Comparison of ENCODE assay signal across 9 cellular contexts in genomic region chr13:51120873-51121272, GRCh38. TPM values are rescaled to one million over a fixed set of nuclear protein-coding genes. Genes with fewer than 3 reads are reported as not detected.
A peak's percentile ranks its signal among the peaks of the same experiment; 100 is the strongest.
DNase-seq lines count a peak whose midpoint lies in the region; ATAC-seq and TF ChIP-seq lines count a peak whose summit lies in the region.
"Not testable (repeated sequence)": the region's sequence is repeated elsewhere in the genome, so short reads cannot be mapped to it uniquely, and the experiment has no call there.
"Had no signal": no experiment of that assay in that cellular context is flagged by ENCODE, and none has a peak within 500 bp of the region (broad histone marks: within the 10 kb centered on the region; RNA-seq: fewer than 3 reads in every experiment).

No MANE protein-coding gene starts in this region.

- not testable (repeated sequence) for H2AK5ac ChIP-seq in mesendoderm (ENCODE audit: low read length)

- not testable (repeated sequence) for H3K4me3 Mint-ChIP-seq in Calu3 (ENCODE audit: low read depth, unreplicated experiment); stimulated activated naive CD8-positive, alpha-beta T cell treated with anti-CD3 and anti-CD28 coated beads, Interleukin-15, amount 100 ng/mL, for 72 hours

- not testable (repeated sequence) for H3K23ac ChIP-seq in mesendoderm (ENCODE audit: low read length)

- not testable (repeated sequence) for H3K4ac ChIP-seq in mesendoderm (ENCODE audit: low read depth, low read length)

- not testable (repeated sequence) for H3K27ac ChIP-seq in mesendoderm (ENCODE audit: low read depth, low read length)

- not testable (repeated sequence) for H3K18ac ChIP-seq in mesendoderm (ENCODE audit: low read length)

- TF ChIP-seq POLR2A in erythroblast (IDR thresholded peaks at IDR 0.05; ENCODE audit: low read length) = not testable (repeated sequence)

- peaks cover 11% of the 10 kb centered on the region for H3K4me1 ChIP-seq in mesendoderm (ENCODE audit: control insufficient read depth, low read depth, low read length)

- H3K79me2 ChIP-seq in mesendoderm (ENCODE audit: control insufficient read depth, insufficient read depth, low read length) = not testable (repeated sequence)

- H3K27me3 ChIP-seq in mesendoderm (ENCODE audit: insufficient read depth, low read length, poor library complexity) = not testable (repeated sequence)

- H3K27me3 Mint-ChIP-seq in Calu3 (ENCODE audit: unreplicated experiment) = peaks cover 31% of the 10 kb centered on the region
- H3K27me3 Mint-ChIP-seq in stimulated activated naive CD8-positive, alpha-beta T cell treated with anti-CD3 and anti-CD28 coated beads, Interleukin-15, amount 100 ng/mL, for 72 hours = peaks cover 46% of the 10 kb centered on the region

- H4K5ac ChIP-seq in mesendoderm (ENCODE audit: low read length) = not testable (repeated sequence)

- not testable (repeated sequence) for H3K36me3 Mint-ChIP-seq in Calu3 (ENCODE audit: insufficient read depth, unreplicated experiment)

- ATAC-seq in stimulated activated naive CD8-positive, alpha-beta T cell treated with anti-CD3 and anti-CD28 coated beads, Interleukin-15, amount 100 ng/mL, for 72 hours = not testable (repeated sequence)

- not testable (repeated sequence) for H4K8ac ChIP-seq in mesendoderm (ENCODE audit: low read depth, low read length)

- intact Hi-C loops in Calu3 (cut with micrococcal nuclease; ENCODE audit: unreplicated experiment) = loop anchor here (10.0 kb wide), 1 partner anchor 674 kb away; no protein-coding TSS in a partner anchor

- H2BK15ac ChIP-seq in mesendoderm (replicated peaks; ENCODE audit: low read depth) = not testable (repeated sequence)

- H3K56ac ChIP-seq in mesendoderm (ENCODE audit: low read length) = not testable (repeated sequence)

- not testable (repeated sequence) for H3K4me3 ChIP-seq in mesendoderm (ENCODE audit: low read length)

- H3K36me3 ChIP-seq in mesendoderm (ENCODE audit: control insufficient read depth, insufficient read depth, low read length) = not testable (repeated sequence)

- POLR2A ChIA-PET in HEK293T (lab: Yijun Ruan, JAX) = not testable (repeated sequence)

- not testable (repeated sequence) for H2BK5ac ChIP-seq in mesendoderm (ENCODE audit: low read length)

- peak; percentile 64 for DNase-seq in Calu3
- peak; percentile 55 for DNase-seq in HEK293T (ENCODE audit: extremely low spot score)
- DNase-seq in NCI-H1930 (lab: John Stamatoyannopoulos, UW) = peak; percentile 28 to 36
- DNase-seq in SIG-M5 treated with dmso at 0.1 percent for 504 hours (lab: John Stamatoyannopoulos, UW; ENCODE audit: unreplicated experiment) = peak; percentile 30
- DNase-seq in activated T-cell treated with anti-CD3 and anti-CD28 coated beads, Interleukin-2, amount 50 U/mL, for 48 hours = peak; percentile 43 to 54
- peak; percentile 43 to 61 for DNase-seq in erythroblast (lab: John Stamatoyannopoulos, UW)
- peak; percentile 70 for DNase-seq in mesendoderm
- DNase-seq in stimulated activated naive CD8-positive, alpha-beta T cell treated with anti-CD3 and anti-CD28 coated beads, Interleukin-15, amount 100 ng/mL, for 72 hours = peak; percentile 28 to 33

- peaks cover 16% of the 10 kb centered on the region for H3K4me1 Mint-ChIP-seq in Calu3 (ENCODE audit: low read depth, unreplicated experiment)
- H3K4me1 Mint-ChIP-seq in stimulated activated naive CD8-positive, alpha-beta T cell treated with anti-CD3 and anti-CD28 coated beads, Interleukin-15, amount 100 ng/mL, for 72 hours = peaks cover 27% of the 10 kb centered on the region

- not testable (repeated sequence) for H3K9ac ChIP-seq in mesendoderm (ENCODE audit: low read length)

- H3K9me3 Mint-ChIP-seq in Calu3 (ENCODE audit: low read depth, unreplicated experiment); stimulated activated naive CD8-positive, alpha-beta T cell treated with anti-CD3 and anti-CD28 coated beads, Interleukin-15, amount 100 ng/mL, for 72 hours: not testable (repeated sequence)

- not testable (repeated sequence) for H3K79me1 ChIP-seq in mesendoderm (ENCODE audit: low read length)

- BruUV-seq in Calu3 (replicated peaks; lab: Mats Ljungman, UMichigan) = not testable (repeated sequence)

- H3K4me2 ChIP-seq in mesendoderm (ENCODE audit: low read length) = not testable (repeated sequence)

- not testable (repeated sequence) for H3K27ac Mint-ChIP-seq in Calu3 (ENCODE audit: unreplicated experiment); stimulated activated naive CD8-positive, alpha-beta T cell treated with anti-CD3 and anti-CD28 coated beads, Interleukin-15, amount 100 ng/mL, for 72 hours

- CTCF ChIA-PET in Calu3 (lab: Charles Lee) = interaction anchor here (1.1 kb wide), 1 partner anchor 165 kb away, joined by 3 read pairs; no protein-coding TSS in a partner anchor
- CTCF ChIA-PET in HEK293T (lab: Yijun Ruan, JAX) = not testable (repeated sequence)

- H2BK120ac ChIP-seq in mesendoderm (ENCODE audit: low read depth, low read length) = not testable (repeated sequence)

- WGBS in mesendoderm (ENCODE audit: extremely low coverage, insufficient coverage, low lambda C conversion rate) = no CpG with 5 or more reads among the region's 11 CpGs

- TF ChIP-seq CTCF in Calu3 (IDR thresholded peaks at IDR 0.05; ENCODE audit: unreplicated experiment) = not testable (repeated sequence)

RNA-seq across cellular contexts. Expression of gene C13orf42, which starts 9.8 kb away (rescaled TPM):
- total RNA-seq in Calu3 (2022) = not detected in 2 replicates
- polyA plus RNA-seq in mesendoderm (2013, experiment 1 of 2) = 4.7 TPM
- polyA plus RNA-seq in mesendoderm (2013, experiment 2 of 2) = 4.3 TPM
- total RNA-seq: Caco-2 had no signal
